ENCODE assay signal across 8 cellular contexts in the genomic region with DNA sequence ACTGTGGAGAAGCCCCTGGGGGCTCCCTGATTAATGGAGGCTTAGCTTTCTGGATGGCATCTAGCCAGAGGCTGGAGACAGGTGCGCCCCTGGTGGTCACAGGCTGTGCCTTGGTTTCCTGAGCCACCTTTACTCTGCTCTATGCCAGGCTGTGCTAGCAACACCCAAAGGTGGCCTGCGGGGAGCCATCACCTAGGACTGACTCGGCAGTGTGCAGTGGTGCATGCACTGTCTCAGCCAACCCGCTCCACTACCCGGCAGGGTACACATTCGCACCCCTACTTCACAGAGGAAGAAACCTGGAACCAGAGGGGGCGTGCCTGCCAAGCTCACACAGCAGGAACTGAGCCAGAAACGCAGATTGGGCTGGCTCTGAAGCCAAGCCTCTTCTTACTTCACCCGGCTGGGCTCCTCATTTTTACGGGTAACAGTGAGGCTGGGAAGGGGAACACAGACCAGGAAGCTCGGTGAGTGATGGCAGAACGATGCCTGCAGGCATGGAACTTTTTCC. TPM values are rescaled to one million over a fixed set of nuclear protein-coding genes. Genes with fewer than 3 reads are reported as not detected.
DNase-seq lines count a peak whose midpoint lies in the region; ATAC-seq and TF ChIP-seq lines count a peak whose summit lies in the region.

No MANE protein-coding gene starts in this region.

- H3K79me2 ChIP-seq in OCI-LY7 (ENCODE audit: insufficient read depth, low read depth, low read length): no peaks in the 10 kb centered on the region

- BruUV-seq in OCI-LY7 (replicated peaks; lab: Mats Ljungman, UMichigan): no TSS peak

- no peak for TF ChIP-seq POLR2A in heart left ventricle (IDR thresholded peaks at IDR 0.05)

- no peak overlapping the region for H3K4me3 ChIP-seq in AG04450 (ENCODE audit: low read depth, low read length)
- no peak overlapping the region for H3K4me3 ChIP-seq in OCI-LY7 (ENCODE audit: low read depth, low read length, poor library complexity, severe bottlenecking)
- H3K4me3 ChIP-seq in heart left ventricle: no peak overlapping the region

- TF ChIP-seq CTCF in AG04450 (IDR thresholded peaks at IDR 0.05; ENCODE audit: low read depth, low read length): peak; percentile 22; the same call in 1 of the 2 replicates
- TF ChIP-seq CTCF in GM20000 (IDR thresholded peaks at IDR 0.05; ENCODE audit: extremely low read depth, missing control alignments): peak; percentile 47
- peak; percentile 76 for TF ChIP-seq CTCF in OCI-LY7 (conservative IDR thresholded peaks at IDR 0.05; ENCODE audit: low read length)
- peak in 1 of 12 donors; percentile 8 for TF ChIP-seq CTCF in heart left ventricle (IDR thresholded peaks at IDR 0.05)

- H3K4me1 ChIP-seq in OCI-LY7 (ENCODE audit: insufficient read depth, low read length, poor library complexity, severe bottlenecking): peaks cover 9% of the 10 kb centered on the region
- peaks cover 0 to 42% (median 22%) of the 10 kb centered on the region in 12 donors for H3K4me1 ChIP-seq in heart left ventricle

- peaks cover 21% of the 10 kb centered on the region for H3K36me3 ChIP-seq in OCI-LY7 (ENCODE audit: insufficient read depth, low read length)
- H3K36me3 ChIP-seq in heart left ventricle: peaks cover 0 to 31% (median 23%) of the 10 kb centered on the region in 9 donors

- no peaks in the 10 kb centered on the region for H3K9me2 ChIP-seq in OCI-LY7 (ENCODE audit: insufficient read depth, low read length)

- DNase-seq in AG04450 (ENCODE audit: low read depth, low spot score) (no peak), GM20000 (ENCODE audit: low spot score) (peak; percentile 16), OCI-LY7 (ENCODE audit: low spot score) (peak; percentile 51), heart left ventricle (peak in 1 of 5 donors; percentile 55), HCEC 1CT (no peak)
- no peak for DNase-seq in stimulated activated naive CD4-positive, alpha-beta T cell treated with Interleukin-2 at 50 U/mL for 16 hours (lab: John Stamatoyannopoulos, UW)

- H3K4me2 ChIP-seq in OCI-LY7 (ENCODE audit: low read length): peak overlapping the region; percentile 7; the same call in 1 of the 2 replicates

- H3K27ac ChIP-seq in AG04450 (ENCODE audit: low read depth, low read length) (no peak overlapping the region), OCI-LY7 (ENCODE audit: low read depth, low read length, poor library complexity, severe bottlenecking) (no peak overlapping the region), heart left ventricle (peak overlapping the region in 10 of 12 donors; percentile 19 to 93 (median 60))

- H4K20me1 ChIP-seq in OCI-LY7 (ENCODE audit: insufficient read depth, low read length): no peaks in the 10 kb centered on the region

- intact Hi-C loops in OCI-LY7 (cut with micrococcal nuclease; ENCODE audit: unreplicated experiment) (no loop called here), heart left ventricle (cut with DNase I) (no loop called here)

- POLR2A ChIA-PET in AG04450 (lab: Yijun Ruan, JAX): no interaction called here
- POLR2A ChIA-PET in OCI-LY7 (lab: Charles Lee): no interaction called here

- CTCF ChIA-PET in AG04450 (lab: Charles Lee): interaction anchor here (0.7 to 2.1 kb wide), 4 partner anchors 11 to 113 kb away, joined by 3 to 7 read pairs (median 4); no protein-coding TSS in a partner anchor
- CTCF ChIA-PET in OCI-LY7 (lab: Charles Lee; ENCODE audit: unreplicated experiment): no interaction called here

- H2AFZ ChIP-seq in OCI-LY7 (ENCODE audit: low read length): no peak overlapping the region

- H3K9me3 ChIP-seq in AG04450 (ENCODE audit: control insufficient read depth, insufficient read depth, low read length) (no peaks in the 10 kb centered on the region), OCI-LY7 (ENCODE audit: low read length) (no peaks in the 10 kb centered on the region), heart left ventricle (no peaks in the 10 kb centered on the region)

- 32 to 52% (median 37%) methylated on average over 11 to 12 of the region's 12 CpGs for WGBS in heart left ventricle, 4 donors

- H3K27me3 ChIP-seq in AG04450 (ENCODE audit: control insufficient read depth, insufficient read depth, low read length) (peaks cover 3% of the 10 kb centered on the region), heart left ventricle (no peaks in the 10 kb centered on the region)

- ATAC-seq in heart left ventricle: peak in 3 of 4 donors; percentile 3 to 21 (median 18)
- no peak for ATAC-seq in GM19324 (IDR thresholded peaks at IDR 0.05; ENCODE audit: low FRiP score, unreplicated experiment)
- ATAC-seq in HG02970 (IDR thresholded peaks at IDR 0.05; ENCODE audit: low FRiP score, unreplicated experiment): no peak

RNA-seq across cellular contexts. Expression of a gene that starts 24.8 kb away (rescaled TPM):
- polyA plus RNA-seq in AG04450 (2011; rRNA removed) (0.06 and 0.17 TPM in 2 replicates), heart left ventricle (under 1 TPM in 1 of 2 donors, not detected in 1; 0.04 TPM)
- polyA minus RNA-seq in AG04450 (2011; rRNA and poly(A)+ RNA removed): 0.09 TPM in 1 of 2 replicates, not detected in the other
- not detected in 2 replicates for total RNA-seq in OCI-LY7 (2014; rRNA removed; shearing (Covaris generic))
- total RNA-seq in OCI-LY7 (2022) (not detected in 2 replicates), heart left ventricle (under 1 TPM in 1 of 9 donors, not detected in 8; 0.45 TPM)

Comparison
In these comparisons a context has a peak if more than half of its experiments do, and no peak if none do; other contexts are left out.
1. DNase-seq: peak in GM20000 (single experiment) and OCI-LY7 (single experiment); none in AG04450 (single experiment), stimulated activated naive CD4-positive, alpha-beta T cell treated with Interleukin-2 at 50 U/mL for 16 hours (single experiment) and HCEC 1CT (single experiment).
2. H3K27ac ChIP-seq: peak in heart left ventricle (10 of 12); none in AG04450 (single experiment) and OCI-LY7 (single experiment).
3. ATAC-seq: peak in heart left ventricle (3 of 4); none in GM19324 (single experiment) and HG02970 (single experiment).